Comparison of ENCODE assay signal across 8 cellular contexts in the genomic region with DNA sequence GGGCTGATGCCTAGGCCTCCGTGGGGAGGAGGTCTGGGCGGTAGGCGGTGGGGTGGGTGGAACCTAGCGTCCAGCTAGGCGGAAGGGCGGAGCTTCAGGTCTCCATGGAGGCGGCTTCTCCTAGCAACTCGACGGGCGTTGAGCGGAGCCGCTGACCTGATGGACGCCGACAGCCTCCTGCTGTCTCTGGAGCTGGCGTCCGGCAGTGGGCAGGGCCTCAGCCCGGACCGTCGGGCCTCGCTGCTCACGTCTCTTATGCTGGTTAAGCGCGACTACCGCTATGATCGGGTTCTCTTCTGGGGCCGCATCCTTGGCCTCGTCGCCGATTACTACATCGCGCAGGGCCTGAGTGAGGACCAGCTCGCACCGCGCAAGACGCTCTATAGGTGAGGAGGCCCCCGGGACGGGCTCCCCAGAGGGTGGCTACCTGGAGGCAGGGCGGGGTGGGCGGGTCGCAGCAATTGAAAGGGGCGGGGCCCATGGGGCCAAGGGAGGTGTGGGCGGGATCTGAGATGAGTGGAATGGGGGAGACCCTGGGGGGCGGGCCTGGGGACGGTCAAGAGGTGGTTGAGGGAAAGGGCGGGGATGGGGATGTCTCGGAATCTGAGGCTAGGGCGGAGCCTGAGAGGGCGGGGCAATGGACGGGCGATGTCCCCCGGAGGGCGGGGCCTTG. TPM values are rescaled to one million over a fixed set of nuclear protein-coding genes. Genes with fewer than 3 reads are reported as not detected.
A peak's percentile ranks its signal among the peaks of the same experiment; 100 is the strongest.
DNase-seq lines count a peak whose midpoint lies in the region; ATAC-seq, FAIRE-seq and TF ChIP-seq lines count a peak whose summit lies in the region.

A gene with protein sequence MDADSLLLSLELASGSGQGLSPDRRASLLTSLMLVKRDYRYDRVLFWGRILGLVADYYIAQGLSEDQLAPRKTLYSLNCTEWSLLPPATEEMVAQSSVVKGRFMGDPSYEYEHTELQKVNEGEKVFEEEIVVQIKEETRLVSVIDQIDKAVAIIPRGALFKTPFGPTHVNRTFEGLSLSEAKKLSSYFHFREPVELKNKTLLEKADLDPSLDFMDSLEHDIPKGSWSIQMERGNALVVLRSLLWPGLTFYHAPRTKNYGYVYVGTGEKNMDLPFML (plus strand): TSS at position 97 of the 673 bp plus-strand sequence. CDS start 63 bp downstream, at position 160.

- peaks cover 23% of the 10 kb centered on the region for H3K36me3 Mint-ChIP-seq in activated CD4-positive, alpha-beta memory T cell treated with anti-CD3 and anti-CD28 coated beads, Interleukin-2, amount 10 ng/mL, durations not matched to agents 7 days and 5 days (ENCODE audit: low read depth)
- peaks cover 8% of the 10 kb centered on the region for H3K36me3 Mint-ChIP-seq in endothelial cell (ENCODE audit: low read depth, unreplicated experiment)
- peaks cover 13 to 18% of the 10 kb centered on the region in 2 donors for H3K36me3 Mint-ChIP-seq in stimulated activated naive B cell treated with anti-CD40 and anti-IgM and Interleukin-4, amounts not matched to agents 10 μg/mL and 1 μg/mL and 100 μg/mL, for 72 hours

- H3K27ac Mint-ChIP-seq in activated CD4-positive, alpha-beta memory T cell treated with anti-CD3 and anti-CD28 coated beads, Interleukin-2, amount 10 ng/mL, durations not matched to agents 7 days and 5 days = no peak within 1 kb of the TSS
- peak within 1 kb of the TSS; percentile 78 for H3K27ac Mint-ChIP-seq in endothelial cell (ENCODE audit: unreplicated experiment)
- peak within 1 kb of the TSS; percentile 25 for H3K27ac Mint-ChIP-seq in stimulated activated naive B cell treated with anti-CD40 and anti-IgM and Interleukin-4, amounts not matched to agents 10 μg/mL and 1 μg/mL and 100 μg/mL, for 72 hours

- H3K4me1 ChIP-seq in mucosa of rectum (ENCODE audit: control insufficient read depth in 2 of 2, insufficient read depth in 2 of 2, low read length in 2 of 2) = peaks cover 0 to 2% of the 10 kb centered on the region in 2 donors

- peak; percentile 73 for DNase-seq in activated CD4-positive, alpha-beta memory T cell treated with anti-CD3 and anti-CD28 coated beads, Interleukin-2, amount 10 ng/mL, durations not matched to agents 7 days and 5 days
- peak; percentile 61 for DNase-seq in endothelial cell (ENCODE audit: low spot score)
- DNase-seq in stimulated activated naive B cell treated with anti-CD40 and anti-IgM and Interleukin-4, amounts not matched to agents 10 μg/mL and 1 μg/mL and 100 μg/mL, for 72 hours = peak; percentile 49
- DNase-seq in mesenteric fat pad (ENCODE audit: low spot score) = no peak

- H3K9me3 Mint-ChIP-seq in activated CD4-positive, alpha-beta memory T cell treated with anti-CD3 and anti-CD28 coated beads, Interleukin-2, amount 10 ng/mL, durations not matched to agents 7 days and 5 days = no peaks in the 10 kb centered on the region
- H3K9me3 Mint-ChIP-seq in endothelial cell (ENCODE audit: unreplicated experiment) = no peaks in the 10 kb centered on the region
- no peaks in the 10 kb centered on the region for H3K9me3 Mint-ChIP-seq in stimulated activated naive B cell treated with anti-CD40 and anti-IgM and Interleukin-4, amounts not matched to agents 10 μg/mL and 1 μg/mL and 100 μg/mL, for 72 hours

- H3K4me1 Mint-ChIP-seq in activated CD4-positive, alpha-beta memory T cell treated with anti-CD3 and anti-CD28 coated beads, Interleukin-2, amount 10 ng/mL, durations not matched to agents 7 days and 5 days = peaks cover 17% of the 10 kb centered on the region
- H3K4me1 Mint-ChIP-seq in endothelial cell (ENCODE audit: unreplicated experiment) = peaks cover 22% of the 10 kb centered on the region
- peaks cover 10% of the 10 kb centered on the region in 2 donors for H3K4me1 Mint-ChIP-seq in stimulated activated naive B cell treated with anti-CD40 and anti-IgM and Interleukin-4, amounts not matched to agents 10 μg/mL and 1 μg/mL and 100 μg/mL, for 72 hours

- CTCF ChIA-PET in activated CD4-positive, alpha-beta memory T cell treated with anti-CD3 and anti-CD28 coated beads, Interleukin-2, amount 10 ng/mL, durations not matched to agents 7 days and 5 days (lab: Charles Lee) = interaction anchor here (1.0 to 1.5 kb wide), 2 partner anchors 22 to 25 kb away, joined by 4 to 6 read pairs; no protein-coding TSS in a partner anchor

- peak within 1 kb of the TSS; percentile 67 for H3K4me3 Mint-ChIP-seq in activated CD4-positive, alpha-beta memory T cell treated with anti-CD3 and anti-CD28 coated beads, Interleukin-2, amount 10 ng/mL, durations not matched to agents 7 days and 5 days
- peak within 1 kb of the TSS; percentile 85 for H3K4me3 Mint-ChIP-seq in endothelial cell (ENCODE audit: unreplicated experiment)
- peak within 1 kb of the TSS; percentile 82 to 88 for H3K4me3 Mint-ChIP-seq in stimulated activated naive B cell treated with anti-CD40 and anti-IgM and Interleukin-4, amounts not matched to agents 10 μg/mL and 1 μg/mL and 100 μg/mL, for 72 hours

- no peaks in the 10 kb centered on the region for H3K9me3 ChIP-seq in mucosa of rectum (ENCODE audit: control insufficient read depth in 2 of 2, low read length in 2 of 2)

- no peak within 1 kb of the TSS for H3K9ac ChIP-seq in mucosa of rectum (ENCODE audit: low read depth in 1 of 2, low read length in 2 of 2)

- peaks cover 14 to 21% of the 10 kb centered on the region in 2 donors for H3K36me3 ChIP-seq in mucosa of rectum (ENCODE audit: control insufficient read depth in 2 of 2, insufficient read depth in 2 of 2, low read length in 2 of 2)

- peaks cover 2% of the 10 kb centered on the region for H3K27me3 Mint-ChIP-seq in activated CD4-positive, alpha-beta memory T cell treated with anti-CD3 and anti-CD28 coated beads, Interleukin-2, amount 10 ng/mL, durations not matched to agents 7 days and 5 days
- H3K27me3 Mint-ChIP-seq in endothelial cell (ENCODE audit: unreplicated experiment) = peaks cover 3% of the 10 kb centered on the region
- H3K27me3 Mint-ChIP-seq in stimulated activated naive B cell treated with anti-CD40 and anti-IgM and Interleukin-4, amounts not matched to agents 10 μg/mL and 1 μg/mL and 100 μg/mL, for 72 hours = no peaks in the 10 kb centered on the region

- no peaks in the 10 kb centered on the region for H3K27me3 ChIP-seq in mucosa of rectum (ENCODE audit: control insufficient read depth in 2 of 2, insufficient read depth in 2 of 2, low read length in 2 of 2)

- POLR2A ChIA-PET in activated CD4-positive, alpha-beta memory T cell treated with anti-CD3 and anti-CD28 coated beads, Interleukin-2, amount 10 ng/mL, durations not matched to agents 7 days and 5 days (lab: Charles Lee) = interaction anchor here (0.8 to 3.0 kb wide), 6 partner anchors 9 to 629 kb away, joined by 3 to 12 read pairs (median 4); a partner anchor contains a TSS

- peak within 1 kb of the TSS; percentile 62 to 66 for H3K4me3 ChIP-seq in mucosa of rectum (ENCODE audit: low read length in 2 of 2)

- ATAC-seq in HG03460 (IDR thresholded peaks at IDR 0.05; ENCODE audit: unreplicated experiment) (peak; percentile 74), GM18867 (IDR thresholded peaks at IDR 0.05; ENCODE audit: unreplicated experiment) (no peak)
- ATAC-seq in stimulated activated naive B cell treated with anti-CD40 and anti-IgM and Interleukin-4, amounts not matched to agents 10 μg/mL and 1 μg/mL and 100 μg/mL, for 72 hours (replicated peaks) = peak; percentile 92

- peak within 1 kb of the TSS in 1 of 2 donors; percentile 23 for H3K27ac ChIP-seq in mucosa of rectum (ENCODE audit: low read depth in 2 of 2, low read length in 2 of 2)

- TF ChIP-seq CTCF in endothelial cell (IDR thresholded peaks at IDR 0.05; ENCODE audit: unreplicated experiment) = no peak

- peak; percentile 74 for FAIRE-seq in G401.6 (lab: Jason Lieb, UNC)

RNA-seq across cellular contexts. Expression of the gene that starts here (rescaled TPM):
- not detected for total RNA-seq in activated CD4-positive, alpha-beta memory T cell treated with anti-CD3 and anti-CD28 coated beads, Interleukin-2, amount 10 ng/mL, durations not matched to agents 7 days and 5 days
- not detected for total RNA-seq in endothelial cell (ENCODE audit: unreplicated experiment)
- total RNA-seq in mesenteric fat pad = not detected

Comparison
In these comparisons a context has a peak if more than half of its experiments do, and no peak if none do; other contexts are left out.
1. Peak in DNase-seq in activated CD4-positive, alpha-beta memory T cell treated with anti-CD3 and anti-CD28 coated beads, Interleukin-2, amount 10 ng/mL, durations not matched to agents 7 days and 5 days; RNA of the gene not detected or under 1 TPM.
2. Peak in DNase-seq in endothelial cell; RNA of the gene not detected or under 1 TPM.